ENCODE assay signal across 1 cellular context in genomic region chr1:110407260-110408210, GRCh38.
A peak's percentile ranks its signal among the peaks of the same experiment; 100 is the strongest.
TF ChIP-seq lines count a peak whose summit lies in the region.

Gene LAMTOR5, minus strand, starts transcription at chr1:110407694. Its CDS starts 74 bp downstream, at chr1:110407620.

TF ChIP-seq in A549, 52 proteins besides CTCF, POLR2A, EP300 and RAD21 (continued from another document):
- TF ChIP-seq PHF8 (IDR thresholded peaks at IDR 0.05; ENCODE audit: borderline replicate concordance, low read depth) (peak; percentile 63), ELK1 (IDR thresholded peaks at IDR 0.05; ENCODE audit: low read depth, low read length) (no peak), TP53 (CRISPR knock-in tag; IDR thresholded peaks at IDR 0.05) (no peak), ATOH8 (CRISPR knock-in tag; IDR thresholded peaks at IDR 0.05; ENCODE audit: low read depth) (no peak), SMC3 (IDR thresholded peaks at IDR 0.05) (peak; percentile 38; the same call in 2 of the 3 replicates), KDM1A (IDR thresholded peaks at IDR 0.05; ENCODE audit: low read depth) (no peak), FOXS1 (CRISPR knock-in tag; IDR thresholded peaks at IDR 0.05) (no peak), ZNF302 (CRISPR knock-in tag; IDR thresholded peaks at IDR 0.05) (no peak), CHD4 (IDR thresholded peaks at IDR 0.05; ENCODE audit: borderline replicate concordance) (no peak), HDAC2 (IDR thresholded peaks at IDR 0.05) (no peak), HOXB13 (CRISPR knock-in tag; IDR thresholded peaks at IDR 0.05; ENCODE audit: low read depth) (no peak), BCL3 (IDR thresholded peaks at IDR 0.05) (peak; percentile 74; the same call in 1 of the 3 replicates), HOXA7 (CRISPR knock-in tag; IDR thresholded peaks at IDR 0.05) (no peak), NFE2L2 (conservative IDR thresholded peaks at IDR 0.05; ENCODE audit: low read length) (no peak), RCOR1 (IDR thresholded peaks at IDR 0.05; ENCODE audit: low read depth, low read length) (no peak), MAX (IDR thresholded peaks at IDR 0.05) (peak; percentile 89), JUN (IDR thresholded peaks at IDR 0.05) (peak; percentile 50 to 88; a peak in 4 of 5 replicates), JUNB (IDR thresholded peaks at IDR 0.05) (no peak), NR3C1 (IDR thresholded peaks at IDR 0.05) (no peak), RFX5 (IDR thresholded peaks at IDR 0.05) (no peak), HOXB5 (CRISPR knock-in tag; IDR thresholded peaks at IDR 0.05) (no peak), HES2 (IDR thresholded peaks at IDR 0.05) (no peak), CBX2 (IDR thresholded peaks at IDR 0.05; ENCODE audit: borderline replicate concordance, low read depth) (no peak), POLR2AphosphoS2 (conservative IDR thresholded peaks at IDR 0.05; ENCODE audit: low read length) (no peak), FOSL2 (IDR thresholded peaks at IDR 0.05) (no peak), FOSL2 (CRISPR knock-in tag; IDR thresholded peaks at IDR 0.05) (no peak), RNF2 (IDR thresholded peaks at IDR 0.05; ENCODE audit: borderline replicate concordance, low read depth) (no peak), GATA3 (IDR thresholded peaks at IDR 0.05; ENCODE audit: borderline replicate concordance) (0 out of 2 replicates have a peak, but pooled peaks have one; percentile 32), USF2 (IDR thresholded peaks at IDR 0.05) (peak; percentile 27; the same call in 1 of the 2 replicates)
